18 cellular contexts compared by ENCODE assay signal in the genomic region with DNA sequence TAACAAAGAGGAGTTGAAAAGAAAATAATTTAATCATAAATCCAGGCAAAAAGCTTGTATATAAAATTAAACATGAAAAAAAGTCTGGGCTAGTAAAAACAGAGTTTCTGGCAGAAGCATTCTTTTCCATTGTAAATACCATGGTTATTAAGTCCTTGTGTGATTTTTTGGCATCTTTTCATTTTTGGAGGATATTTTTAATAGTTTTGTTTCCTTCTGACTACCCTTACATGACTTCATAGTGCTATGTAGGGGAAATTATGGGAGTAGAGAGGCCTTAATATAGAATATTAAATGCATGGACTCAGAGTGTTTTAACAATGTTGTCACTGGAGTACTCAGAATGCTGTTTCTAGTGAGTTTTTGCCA.
A peak's percentile ranks its signal among the peaks of the same experiment; 100 is the strongest.
DNase-seq lines count a peak whose midpoint lies in the region; ATAC-seq and TF ChIP-seq lines count a peak whose summit lies in the region.
"Had no signal": no experiment of that assay in that cellular context is flagged by ENCODE, and none has a peak within 500 bp of the region (broad histone marks: within the 10 kb centered on the region; RNA-seq: fewer than 3 reads in every experiment).

No MANE protein-coding gene starts in this region.

- CTCF ChIA-PET in CD4-positive, alpha-beta T cell (lab: Charles Lee), result no interaction called here
- CTCF ChIA-PET in GM10248 (lab: Yijun Ruan, JAX), result no interaction called here

- no peaks in the 10 kb centered on the region for H3K36me3 Mint-ChIP-seq in CD4-positive, alpha-beta T cell (ENCODE audit: low read depth)

- H3K9me3 Mint-ChIP-seq in CD4-positive, alpha-beta T cell, result no peaks in the 10 kb centered on the region
- H3K9me3 Mint-ChIP-seq: activated T-helper 2 cell treated with anti-CD3 and anti-CD28 coated beads, Interferon-gamma antibody, Interleukin-2, Interleukin-4, amounts not matched to agents 10 μg/mL and 5 μg/mL and 100 μg/mL, durations not matched to agents 14 hours and 24 hours and 36 hours had no signal

- no peak for TF ChIP-seq POLR2A in esophagus muscularis mucosa (IDR thresholded peaks at IDR 0.05; ENCODE audit: low read depth)

- no peak overlapping the region for H3K4me3 ChIP-seq in AG10803 (ENCODE audit: low read length)
- H3K4me3 ChIP-seq in esophagus muscularis mucosa, result no peak overlapping the region
- H3K4me3 ChIP-seq in subcutaneous abdominal adipose tissue (ENCODE audit: low read depth in 1 of 5, low read length in 5 of 5), result no peak overlapping the region

- H3K27me3 Mint-ChIP-seq in CD4-positive, alpha-beta T cell, result no peaks in the 10 kb centered on the region

- H3K9me3 ChIP-seq in esophagus muscularis mucosa (no peaks in the 10 kb centered on the region), subcutaneous abdominal adipose tissue (ENCODE audit: control insufficient read depth in 5 of 5, low read length in 5 of 5) (no peaks in the 10 kb centered on the region)
- H3K9me3 ChIP-seq in CD4-positive, alpha-beta T cell (ENCODE audit: control insufficient read depth, low read length), result no peaks in the 10 kb centered on the region
- H3K9me3 ChIP-seq: Caco-2 had no signal

- H3K9ac ChIP-seq in subcutaneous abdominal adipose tissue (ENCODE audit: low read length in 5 of 5), result no peak overlapping the region

- H3K27me3 ChIP-seq in esophagus muscularis mucosa, result no peaks in the 10 kb centered on the region
- H3K27me3 ChIP-seq in subcutaneous abdominal adipose tissue (ENCODE audit: control insufficient read depth in 5 of 5, insufficient read depth in 4 of 5, low read length in 5 of 5), result no peaks in the 10 kb centered on the region
- no peaks in the 10 kb centered on the region for H3K27me3 ChIP-seq in CD4-positive, alpha-beta T cell (ENCODE audit: control insufficient read depth, insufficient read depth, low read length)

- H3K4me1 ChIP-seq in esophagus muscularis mucosa, result peaks cover 18 to 32% (median 29%) of the 10 kb centered on the region in 4 donors
- H3K4me1 ChIP-seq in subcutaneous abdominal adipose tissue (ENCODE audit: control insufficient read depth in 5 of 5, insufficient read depth in 5 of 5, low read length in 5 of 5), result peaks cover 0 to 44% (median 39%) of the 10 kb centered on the region in 5 donors
- H3K4me1 ChIP-seq: Caco-2 had no signal

- H3K36me3 ChIP-seq in esophagus muscularis mucosa (no peaks in the 10 kb centered on the region), subcutaneous abdominal adipose tissue (ENCODE audit: control insufficient read depth in 5 of 5, insufficient read depth in 5 of 5, low read length in 5 of 5) (no peaks in the 10 kb centered on the region)

- no peak overlapping the region for H3K4me3 Mint-ChIP-seq in CD4-positive, alpha-beta T cell
- H3K4me3 Mint-ChIP-seq: B cell had no signal

- TF ChIP-seq CTCF in AG10803 (conservative IDR thresholded peaks at IDR 0.05; ENCODE audit: low read length) (no peak), esophagus muscularis mucosa (IDR thresholded peaks at IDR 0.05) (no peak), GM10248 (IDR thresholded peaks at IDR 0.05; ENCODE audit: control extremely low read depth, extremely low read depth, low read depth, missing control alignments) (no peak)
- TF ChIP-seq CTCF in CD4-positive, alpha-beta T cell (IDR thresholded peaks at IDR 0.05), result no peak

- POLR2A ChIA-PET in CD4-positive, alpha-beta T cell (lab: Charles Lee), result interaction anchor here (1.2 kb wide), 1 partner anchor 24 kb away, joined by 5 read pairs; no protein-coding TSS in a partner anchor
- POLR2A ChIA-PET in GM10248 (lab: Yijun Ruan, JAX), result no interaction called here

- intact Hi-C loops in esophagus muscularis mucosa (cut with DNase I), result no loop called here
- intact Hi-C loops in CD4-positive, alpha-beta T cell (cut with DNase I, micrococcal nuclease), result no loop called here

- no peak overlapping the region for H3K27ac Mint-ChIP-seq in CD4-positive, alpha-beta T cell
- H3K27ac Mint-ChIP-seq: activated T-helper 2 cell treated with anti-CD3 and anti-CD28 coated beads, Interferon-gamma antibody, Interleukin-2, Interleukin-4, amounts not matched to agents 10 μg/mL and 5 μg/mL and 100 μg/mL, durations not matched to agents 14 hours and 24 hours and 36 hours; B cell had no signal

- no peak for TF ChIP-seq EP300 in esophagus muscularis mucosa (IDR thresholded peaks at IDR 0.05)

- DNase-seq in AG10803 (ENCODE audit: low read depth) (peak; percentile 77), EH (ENCODE audit: low read depth) (peak; percentile 78), esophagus muscularis mucosa (ENCODE audit: extremely low spot score) (no peak), GM10248 (ENCODE audit: extremely low spot score) (no peak)
- no peak for DNase-seq in CD4-positive, alpha-beta T cell
- no peak for DNase-seq in stimulated activated CD4-positive, alpha-beta T cell treated with anti-CD3 and anti-CD28 coated beads, Interleukin-2, amount 100 ng/mL, for 24 hours
- DNase-seq: activated CD4-positive, CD25-positive, alpha-beta regulatory T cell treated with anti-CD3 and anti-CD28 coated beads, Interleukin-2, amount 50 U/mL, for 72 hours; Caco-2; central memory CD4-positive, alpha-beta T cell; effector CD4-positive, alpha-beta T cell; Karpas-422; NCI-H187; NCI-H226; NCI-H774 had no signal

- H3K4me1 Mint-ChIP-seq in CD4-positive, alpha-beta T cell (ENCODE audit: low read depth), result peaks cover 25% of the 10 kb centered on the region
- H3K4me1 Mint-ChIP-seq: B cell had no signal

- no peak for ATAC-seq in CD4-positive, alpha-beta T cell (ENCODE audit: poor library complexity)
- ATAC-seq: HCT116 had no signal

- H3K27ac ChIP-seq in esophagus muscularis mucosa (replicated peaks in 1 of 4) (peak overlapping the region; percentile 2 to 45 (median 14)), subcutaneous abdominal adipose tissue (ENCODE audit: low read depth, low read length) (peak overlapping the region; percentile 50)
- H3K27ac ChIP-seq in CD4-positive, alpha-beta T cell (ENCODE audit: low read depth, low read length), result no peak overlapping the region

Comparison
In these comparisons a context has a peak if more than half of its experiments do, and no peak if none do; other contexts are left out.
1. DNase-seq: peak in AG10803 (single experiment) and EH (single experiment); none in esophagus muscularis mucosa (single experiment), CD4-positive, alpha-beta T cell (0 of 10), stimulated activated CD4-positive, alpha-beta T cell treated with anti-CD3 and anti-CD28 coated beads, Interleukin-2, amount 100 ng/mL, for 24 hours (0 of 2) and GM10248 (single experiment).